Comparison of ENCODE assay signal across 19 cellular contexts in the genomic region with DNA sequence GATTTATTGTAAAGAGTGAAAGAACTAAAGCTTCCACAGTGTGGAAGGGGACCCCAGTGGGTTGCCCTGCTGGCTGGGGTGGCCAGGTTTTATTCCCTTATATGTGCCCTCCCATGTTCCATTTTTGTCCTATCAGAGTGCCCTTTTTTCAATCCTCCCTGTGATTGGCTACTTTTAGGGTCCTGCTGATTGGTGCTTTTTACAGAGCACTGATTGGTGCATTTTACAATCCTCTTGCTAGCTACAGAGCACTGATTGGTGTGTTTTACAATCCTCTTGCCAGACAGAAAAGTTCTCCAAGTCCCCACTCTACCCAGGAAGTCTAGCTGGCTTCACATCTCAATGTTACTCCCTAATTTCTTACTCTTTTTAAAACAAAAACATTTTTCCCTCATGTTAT. TPM values are rescaled to one million over a fixed set of nuclear protein-coding genes. Genes with fewer than 3 reads are reported as not detected.
"Had no signal": no experiment of that assay in that cellular context is flagged by ENCODE, and none has a peak within 500 bp of the region (broad histone marks: within the 10 kb centered on the region; RNA-seq: fewer than 3 reads in every experiment).

No MANE protein-coding gene starts in this region.

RNA-seq across cellular contexts. Expression of a gene that starts 6.2 kb away (rescaled TPM):
- total RNA-seq: activated CD4-positive, alpha-beta memory T cell treated with anti-CD3 and anti-CD28 coated beads, Interleukin-2, amount 10 ng/mL, durations not matched to agents 7 days and 5 days; activated CD4-positive, alpha-beta T cell treated with anti-CD3 and anti-CD28 coated beads for 36 hours; activated CD4-positive, alpha-beta T cell treated with anti-CD3 and anti-CD28 coated beads, Interleukin-2, amount 10 ng/mL, durations not matched to agents 7 days and 5 days; activated CD8-positive, alpha-beta memory T cell treated with anti-CD3 and anti-CD28 coated beads, Interleukin-2, amount 10 ng/mL, durations not matched to agents 7 days and 5 days; activated CD8-positive, alpha-beta T cell treated with anti-CD3 and anti-CD28 coated beads, Interleukin-2, amount 10 ng/mL, durations not matched to agents 7 days and 5 days; activated naive CD4-positive, alpha-beta T cell treated with anti-CD3 and anti-CD28 coated beads, Interleukin-2, amount 50 U/mL, for 72 hours; activated naive CD8-positive, alpha-beta T cell treated with anti-CD3 and anti-CD28 coated beads for 36 hours; activated T-helper 2 cell treated with anti-CD3 and anti-CD28 coated beads, Interferon-gamma antibody, Interleukin-2, Interleukin-4, amounts not matched to agents 10 μg/mL and 5 μg/mL and 100 μg/mL, durations not matched to agents 14 hours and 24 hours and 36 hours; adrenal gland; aorta; astrocyte; body of pancreas; T-cell; T-helper 1 cell treated with Interleukin-12 subunit alpha and Interleukin-12 subunit beta and Interleukin-4 antibody, amounts not matched to agents 30 ng/mL and 1 ng/mL, for 36 hours; T-helper 17 cell; T-helper 2 cell treated with Interferon-gamma antibody and Interleukin-4, amounts not matched to agents 100 ng/mL and 5 ng/mL, for 36 hours had no signal

RNA-seq across cellular contexts. Expression of a gene that starts 46.0 kb away (rescaled TPM):
- total RNA-seq: activated CD4-positive, alpha-beta memory T cell treated with anti-CD3 and anti-CD28 coated beads, Interleukin-2, amount 10 ng/mL, durations not matched to agents 7 days and 5 days; activated CD4-positive, alpha-beta T cell treated with anti-CD3 and anti-CD28 coated beads for 36 hours; activated CD4-positive, alpha-beta T cell treated with anti-CD3 and anti-CD28 coated beads, Interleukin-2, amount 10 ng/mL, durations not matched to agents 7 days and 5 days; activated CD8-positive, alpha-beta memory T cell treated with anti-CD3 and anti-CD28 coated beads, Interleukin-2, amount 10 ng/mL, durations not matched to agents 7 days and 5 days; activated CD8-positive, alpha-beta T cell treated with anti-CD3 and anti-CD28 coated beads, Interleukin-2, amount 10 ng/mL, durations not matched to agents 7 days and 5 days; activated naive CD4-positive, alpha-beta T cell treated with anti-CD3 and anti-CD28 coated beads, Interleukin-2, amount 50 U/mL, for 72 hours; activated naive CD8-positive, alpha-beta T cell treated with anti-CD3 and anti-CD28 coated beads for 36 hours; activated T-helper 2 cell treated with anti-CD3 and anti-CD28 coated beads, Interferon-gamma antibody, Interleukin-2, Interleukin-4, amounts not matched to agents 10 μg/mL and 5 μg/mL and 100 μg/mL, durations not matched to agents 14 hours and 24 hours and 36 hours; aorta; astrocyte; breast epithelium; cardiac septum; T-cell; T-helper 1 cell treated with Interleukin-12 subunit alpha and Interleukin-12 subunit beta and Interleukin-4 antibody, amounts not matched to agents 30 ng/mL and 1 ng/mL, for 36 hours; T-helper 17 cell; T-helper 2 cell treated with Interferon-gamma antibody and Interleukin-4, amounts not matched to agents 100 ng/mL and 5 ng/mL, for 36 hours; WTC11 had no signal
